In genomic region chr15:100461049-100461448, GRCh38 we compare ENCODE assay signal across 19 cellular contexts.
DNase-seq lines count a peak whose midpoint lies in the region; ATAC-seq and TF ChIP-seq lines count a peak whose summit lies in the region.
"Had no signal": no experiment of that assay in that cellular context is flagged by ENCODE, and none has a peak within 500 bp of the region (broad histone marks: within the 10 kb centered on the region; RNA-seq: fewer than 3 reads in every experiment).

No MANE protein-coding gene starts in this region.

- no peaks in the 10 kb centered on the region for H3K36me3 Mint-ChIP-seq in activated T-cell treated with anti-CD3 and anti-CD28 coated beads, Interleukin-2, amount 50 U/mL, for 72 hours (ENCODE audit: insufficient read depth in 2 of 2)

- H3K27me3 ChIP-seq in GM06990 (replicated peaks; ENCODE audit: control insufficient read depth, insufficient read depth, low read length) (no peaks in the 10 kb centered on the region), hepatocyte (no peaks in the 10 kb centered on the region)
- H3K27me3 ChIP-seq: heart left ventricle, sigmoid colon had no signal

- H3K4me2 ChIP-seq in hepatocyte, result no peak overlapping the region

- no peak overlapping the region for H2AFZ ChIP-seq in hepatocyte

- 43% methylated on average over 2 of the region's 2 CpGs for WGBS in hepatocyte (ENCODE audit: low lambda C conversion rate, missing lambda C conversion rate)

- no peak overlapping the region for H3K27ac Mint-ChIP-seq in activated T-cell treated with anti-CD3 and anti-CD28 coated beads, Interleukin-2, amount 50 U/mL, for 72 hours
- H3K27ac Mint-ChIP-seq: activated T-helper 1 cell treated with anti-CD3 and anti-CD28 coated beads, Interleukin-12 subunit alpha, Interleukin-12 subunit beta, Interleukin-2, Interleukin-4 antibody, amounts not matched to agents 30 ng/mL and 10 ng/mL and 1 ng/mL, durations not matched to agents 14 hours and 24 hours and 36 hours; stimulated activated naive B cell treated with anti-CD40 and anti-IgM and Interleukin-4, amounts not matched to agents 10 μg/mL and 1 μg/mL and 100 μg/mL, for 72 hours had no signal

- no peaks in the 10 kb centered on the region for H3K36me3 ChIP-seq in GM06990 (ENCODE audit: control insufficient read depth, insufficient read depth, low read length)
- H3K36me3 ChIP-seq in hepatocyte (replicated peaks; ENCODE audit: insufficient read depth, low read depth), result no peaks in the 10 kb centered on the region
- H3K36me3 ChIP-seq: heart left ventricle, sigmoid colon, SJSA1 had no signal

- peaks cover 0 to 2% of the 10 kb centered on the region in 2 donors for H3K9me3 Mint-ChIP-seq in activated T-cell treated with anti-CD3 and anti-CD28 coated beads, Interleukin-2, amount 50 U/mL, for 72 hours
- H3K9me3 Mint-ChIP-seq: activated T-helper 1 cell treated with anti-CD3 and anti-CD28 coated beads, Interleukin-12 subunit alpha, Interleukin-12 subunit beta, Interleukin-2, Interleukin-4 antibody, amounts not matched to agents 30 ng/mL and 10 ng/mL and 1 ng/mL, durations not matched to agents 14 hours and 24 hours and 36 hours had no signal

- no peak overlapping the region for H3K4me3 Mint-ChIP-seq in activated T-cell treated with anti-CD3 and anti-CD28 coated beads, Interleukin-2, amount 50 U/mL, for 72 hours
- H3K4me3 Mint-ChIP-seq: activated T-helper 1 cell treated with anti-CD3 and anti-CD28 coated beads, Interleukin-12 subunit alpha, Interleukin-12 subunit beta, Interleukin-2, Interleukin-4 antibody, amounts not matched to agents 30 ng/mL and 10 ng/mL and 1 ng/mL, durations not matched to agents 14 hours and 24 hours and 36 hours; stimulated activated naive B cell treated with anti-CD40 and anti-IgM and Interleukin-4, amounts not matched to agents 10 μg/mL and 1 μg/mL and 100 μg/mL, for 72 hours had no signal

- no peaks in the 10 kb centered on the region for H3K9me2 ChIP-seq in hepatocyte (replicated peaks; ENCODE audit: insufficient read depth)

- peaks cover 10% of the 10 kb centered on the region for H3K4me1 Mint-ChIP-seq in activated T-cell treated with anti-CD3 and anti-CD28 coated beads, Interleukin-2, amount 50 U/mL, for 72 hours (ENCODE audit: low read depth)

- H3K27ac ChIP-seq in hepatocyte, result no peak overlapping the region
- H3K27ac ChIP-seq: epithelial cell of prostate, heart left ventricle, sigmoid colon, SJSA1 had no signal

- no peaks in the 10 kb centered on the region for H3K27me3 Mint-ChIP-seq in activated T-cell treated with anti-CD3 and anti-CD28 coated beads, Interleukin-2, amount 50 U/mL, for 72 hours (ENCODE audit: low read depth)

- ATAC-seq in GM21447 (IDR thresholded peaks at IDR 0.05; ENCODE audit: unreplicated experiment) (peak; percentile 74), HG03095 (IDR thresholded peaks at IDR 0.05; ENCODE audit: unreplicated experiment) (peak; percentile 64), GM21717 (IDR thresholded peaks at IDR 0.05; ENCODE audit: unreplicated experiment) (no peak)
- ATAC-seq in activated T-cell treated with anti-CD3 and anti-CD28 coated beads, Interleukin-2, amount 50 U/mL, for 72 hours (replicated peaks in 1 of 2), result no peak
- ATAC-seq: heart left ventricle had no signal

- no peak for TF ChIP-seq CTCF in GM06990 (IDR thresholded peaks at IDR 0.05; ENCODE audit: insufficient read depth, low read length, poor library complexity, severe bottlenecking)
- TF ChIP-seq CTCF in hepatocyte (IDR thresholded peaks at IDR 0.05; ENCODE audit: poor library complexity), result no peak

- no peaks in the 10 kb centered on the region for H3K79me2 ChIP-seq in hepatocyte

- H3K4me1 ChIP-seq in hepatocyte (ENCODE audit: insufficient read depth), result peaks cover 4% of the 10 kb centered on the region
- H3K4me1 ChIP-seq: heart left ventricle, sigmoid colon, SJSA1 had no signal

- H4K20me1 ChIP-seq in hepatocyte (ENCODE audit: insufficient read depth, poor library complexity, severe bottlenecking), result no peaks in the 10 kb centered on the region

- peaks cover 4% of the 10 kb centered on the region for H3K9me3 ChIP-seq in hepatocyte (ENCODE audit: low read depth)
- H3K9me3 ChIP-seq: SJSA1 had no signal

- H3K4me3 ChIP-seq in GM06990 (replicated peaks; ENCODE audit: low read depth, low read length) (no peak overlapping the region), hepatocyte (no peak overlapping the region)
- H3K4me3 ChIP-seq: heart left ventricle, sigmoid colon, SJSA1 had no signal

- 0 out of 2 replicates have a peak, but pooled peaks have one; percentile 9 for TF ChIP-seq POLR2A in Raji (IDR thresholded peaks at IDR 0.05; ENCODE audit: insufficient read depth, low read depth, low read length)

- peak; percentile 37 for DNase-seq in GM06990 (ENCODE audit: extremely low read depth, insufficient read length)
- no peak for DNase-seq in activated T-cell treated with anti-CD3 and anti-CD28 coated beads, Interleukin-2, amount 50 U/mL, for 72 hours
- DNase-seq in hepatocyte (ENCODE audit: low spot score), result no peak
- no peak for DNase-seq in COLO829 (ENCODE audit: low spot score)
- DNase-seq: activated CD4-positive, alpha-beta T cell treated with anti-CD3 and anti-CD28 coated beads, Interleukin-2, amount 50 U/mL, for 48 hours; amygdala; heart left ventricle; IMR-90; NCI-H2227 treated with DMSO at 0.1 percent for 48 hours; occipital lobe; sigmoid colon; stimulated activated naive B cell treated with anti-CD40 and anti-IgM and Interleukin-4, amounts not matched to agents 10 μg/mL and 1 μg/mL and 100 μg/mL, for 72 hours had no signal

Comparison
In these comparisons a context has a peak if more than half of its experiments do, and no peak if none do; other contexts are left out.
1. ATAC-seq: peak in GM21447 (single experiment) and HG03095 (single experiment); none in GM21717 (single experiment) and activated T-cell treated with anti-CD3 and anti-CD28 coated beads, Interleukin-2, amount 50 U/mL, for 72 hours (0 of 2).